Comparison of ENCODE assay signal across 2 cellular contexts in the genomic region with DNA sequence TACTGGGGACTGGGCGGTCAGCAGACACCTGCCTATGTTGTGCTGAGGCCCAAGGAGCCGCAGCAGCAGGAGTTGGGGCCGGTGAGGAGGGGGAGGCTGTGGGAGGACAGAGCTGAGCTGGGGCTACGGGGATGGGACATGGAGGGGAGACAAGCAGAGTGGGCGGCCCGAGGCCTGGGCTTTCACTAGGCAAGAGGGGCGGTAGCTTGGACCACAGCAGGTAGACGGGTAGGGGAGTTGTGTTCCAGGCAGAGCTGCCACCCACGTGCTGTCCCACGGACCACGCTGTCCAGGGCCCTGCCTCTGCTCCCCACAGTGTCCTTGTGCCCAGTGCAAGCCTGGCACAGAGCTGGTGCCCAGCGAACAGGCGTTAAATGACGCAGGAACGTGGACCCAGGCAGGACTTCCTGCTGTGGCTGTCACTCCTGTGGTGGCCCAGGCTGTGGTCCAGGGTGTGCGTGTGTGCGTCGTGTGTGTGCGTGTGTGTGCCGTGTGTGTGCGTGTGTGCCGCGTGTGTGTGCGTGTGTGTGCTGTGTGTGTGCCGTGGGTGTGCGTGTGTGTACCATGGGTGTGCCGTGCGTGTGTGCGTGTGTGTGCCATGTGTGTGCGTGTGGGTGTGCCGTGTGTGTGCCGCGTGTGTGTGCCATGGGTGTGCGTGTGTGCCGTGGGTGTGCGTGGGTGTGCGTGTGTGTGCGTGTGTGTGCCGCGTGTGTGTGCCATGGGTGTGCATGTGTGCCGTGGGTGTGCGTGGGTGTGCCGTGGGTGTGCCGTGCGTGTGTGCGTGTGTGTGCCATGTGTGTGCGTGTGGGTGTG.
TF ChIP-seq lines count a peak whose summit lies in the region.

No MANE protein-coding gene starts in this region.

TF ChIP-seq in GM12891, 5 proteins besides CTCF, POLR2A, EP300 and RAD21:
- TF ChIP-seq SPI1 (IDR thresholded peaks at IDR 0.05; ENCODE audit: low read depth, low read length): no peak
- TF ChIP-seq PAX5 (IDR thresholded peaks at IDR 0.05; ENCODE audit: insufficient read depth, low read length, severe bottlenecking): no peak
- TF ChIP-seq POU2F2 (IDR thresholded peaks at IDR 0.05; ENCODE audit: low read depth, low read length): no peak
- TF ChIP-seq TAF1 (IDR thresholded peaks at IDR 0.05; ENCODE audit: low read depth, low read length): no peak
- TF ChIP-seq POLR2AphosphoS5 (IDR thresholded peaks at IDR 0.05; ENCODE audit: low read depth, low read length): no peak

TF ChIP-seq in GM12878, 131 proteins besides CTCF, POLR2A, EP300 and RAD21:
- peak; percentile 27 for TF ChIP-seq NR2C2 (IDR thresholded peaks at IDR 0.05; ENCODE audit: borderline replicate concordance, control insufficient read depth, insufficient read length, low read depth)
- no peak for TF ChIP-seq BACH1 (IDR thresholded peaks at IDR 0.05; ENCODE audit: borderline replicate concordance)
- TF ChIP-seq, protein P1, sequence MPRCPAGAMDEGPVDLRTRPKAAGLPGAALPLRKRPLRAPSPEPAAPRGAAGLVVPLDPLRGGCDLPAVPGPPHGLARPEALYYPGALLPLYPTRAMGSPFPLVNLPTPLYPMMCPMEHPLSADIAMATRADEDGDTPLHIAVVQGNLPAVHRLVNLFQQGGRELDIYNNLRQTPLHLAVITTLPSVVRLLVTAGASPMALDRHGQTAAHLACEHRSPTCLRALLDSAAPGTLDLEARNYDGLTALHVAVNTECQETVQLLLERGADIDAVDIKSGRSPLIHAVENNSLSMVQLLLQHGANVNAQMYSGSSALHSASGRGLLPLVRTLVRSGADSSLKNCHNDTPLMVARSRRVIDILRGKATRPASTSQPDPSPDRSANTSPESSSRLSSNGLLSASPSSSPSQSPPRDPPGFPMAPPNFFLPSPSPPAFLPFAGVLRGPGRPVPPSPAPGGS (IDR thresholded peaks at IDR 0.05; ENCODE audit: borderline replicate concordance, insufficient read depth, low read depth, low read length, poor library complexity, severe bottlenecking): peak; percentile 96
- TF ChIP-seq NBN (IDR thresholded peaks at IDR 0.05): no peak
- no peak for TF ChIP-seq ZNF622 (IDR thresholded peaks at IDR 0.05)
- peak; percentile 69; the same call in 1 of the 2 replicates for TF ChIP-seq TCF3 (IDR thresholded peaks at IDR 0.05; ENCODE audit: borderline replicate concordance, insufficient read depth, low read depth, low read length)
- TF ChIP-seq NFIC (IDR thresholded peaks at IDR 0.05; ENCODE audit: low read depth, low read length): peak; percentile 58; the same call in 1 of the 2 replicates
- TF ChIP-seq, protein P2, sequence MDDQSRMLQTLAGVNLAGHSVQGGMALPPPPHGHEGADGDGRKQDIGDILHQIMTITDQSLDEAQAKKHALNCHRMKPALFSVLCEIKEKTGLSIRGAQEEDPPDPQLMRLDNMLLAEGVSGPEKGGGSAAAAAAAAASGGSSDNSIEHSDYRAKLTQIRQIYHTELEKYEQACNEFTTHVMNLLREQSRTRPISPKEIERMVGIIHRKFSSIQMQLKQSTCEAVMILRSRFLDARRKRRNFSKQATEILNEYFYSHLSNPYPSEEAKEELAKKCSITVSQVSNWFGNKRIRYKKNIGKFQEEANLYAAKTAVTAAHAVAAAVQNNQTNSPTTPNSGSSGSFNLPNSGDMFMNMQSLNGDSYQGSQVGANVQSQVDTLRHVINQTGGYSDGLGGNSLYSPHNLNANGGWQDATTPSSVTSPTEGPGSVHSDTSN (IDR thresholded peaks at IDR 0.05; ENCODE audit: insufficient replicate concordance, low read depth, low read length): peak; percentile 47
- TF ChIP-seq BRCA1 (IDR thresholded peaks at IDR 0.05; ENCODE audit: low read depth, low read length): no peak
TF ChIP-seq in GM12878: peak in this region for 5.
